ENCODE assay signal across 17 cellular contexts in the genomic region with DNA sequence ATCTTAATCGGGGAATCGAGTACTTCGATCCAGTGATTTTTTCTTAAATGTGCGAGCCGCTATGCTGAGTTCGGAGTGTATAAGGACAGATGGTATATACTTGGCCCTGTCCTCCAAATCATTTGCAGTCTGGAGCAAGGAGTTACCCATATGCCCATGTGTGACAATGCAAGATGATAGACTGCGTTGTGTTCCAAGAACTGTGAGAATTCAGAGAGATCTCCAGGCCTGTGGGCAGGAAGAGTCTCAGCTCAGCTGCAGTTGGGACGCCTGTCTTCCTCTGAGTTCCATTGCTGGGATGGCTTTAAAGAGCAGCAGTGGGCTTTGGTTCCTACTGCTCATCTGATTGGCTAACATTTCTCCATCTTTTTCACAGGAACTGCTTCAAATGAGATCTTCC.
DNase-seq lines count a peak whose midpoint lies in the region; ATAC-seq and TF ChIP-seq lines count a peak whose summit lies in the region.
"Had no signal": no experiment of that assay in that cellular context is flagged by ENCODE, and none has a peak within 500 bp of the region (broad histone marks: within the 10 kb centered on the region; RNA-seq: fewer than 3 reads in every experiment).

No MANE protein-coding gene starts in this region.

- no peak for TF ChIP-seq EP300 in esophagus muscularis mucosa (IDR thresholded peaks at IDR 0.05)

- no peak overlapping the region for H3K4me3 Mint-ChIP-seq in effector memory CD8-positive, alpha-beta T cell
- H3K4me3 Mint-ChIP-seq in Caco-2 (ENCODE audit: unreplicated experiment), result no peak overlapping the region
- H3K4me3 Mint-ChIP-seq: CD14-positive monocyte; CD8-positive, alpha-beta T cell; GM23338 had no signal

- WGBS in esophagus muscularis mucosa, result 93% methylated on average over 8 of the region's 8 CpGs

- H3K36me3 ChIP-seq in esophagus muscularis mucosa (no peaks in the 10 kb centered on the region), Caco-2 (ENCODE audit: control insufficient read depth, insufficient read depth, low read length) (no peaks in the 10 kb centered on the region)
- H3K36me3 ChIP-seq: BLaER1 had no signal

- POLR2A ChIA-PET in Caco-2 (lab: Charles Lee), result no interaction called here

- no peak overlapping the region for H3K27ac Mint-ChIP-seq in effector memory CD8-positive, alpha-beta T cell
- no peak overlapping the region for H3K27ac Mint-ChIP-seq in Caco-2 (ENCODE audit: unreplicated experiment)
- H3K27ac Mint-ChIP-seq: CD14-positive monocyte; CD8-positive, alpha-beta T cell; GM23338 had no signal

- TF ChIP-seq POLR2A in esophagus muscularis mucosa (IDR thresholded peaks at IDR 0.05; ENCODE audit: low read depth), result no peak

- H3K4me1 ChIP-seq in esophagus muscularis mucosa (no peaks in the 10 kb centered on the region), Caco-2 (no peaks in the 10 kb centered on the region)
- H3K4me1 ChIP-seq: BLaER1 had no signal

- H3K36me3 Mint-ChIP-seq in effector memory CD8-positive, alpha-beta T cell (ENCODE audit: insufficient read depth), result no peaks in the 10 kb centered on the region
- no peaks in the 10 kb centered on the region for H3K36me3 Mint-ChIP-seq in Caco-2 (ENCODE audit: insufficient read depth, unreplicated experiment)
- H3K36me3 Mint-ChIP-seq: CD14-positive monocyte; CD8-positive, alpha-beta T cell had no signal

- H3K27me3 ChIP-seq in esophagus muscularis mucosa (peaks cover 0 to 5% (median 0%) of the 10 kb centered on the region in 4 donors), Caco-2 (replicated peaks; ENCODE audit: control insufficient read depth, insufficient read depth, low read length) (no peaks in the 10 kb centered on the region)
- H3K27me3 ChIP-seq: BLaER1 had no signal

- no peak overlapping the region for H3K27ac ChIP-seq in esophagus muscularis mucosa (replicated peaks in 1 of 4)
- H3K27ac ChIP-seq: BLaER1, HL-60 had no signal

- no peaks in the 10 kb centered on the region for H3K9me3 ChIP-seq in esophagus muscularis mucosa
- H3K9me3 ChIP-seq in Caco-2, result no peaks in the 10 kb centered on the region
- H3K9me3 ChIP-seq: BLaER1 had no signal

- peaks cover 0 to 9% of the 10 kb centered on the region in 2 donors for H3K27me3 Mint-ChIP-seq in effector memory CD8-positive, alpha-beta T cell
- peaks cover 4% of the 10 kb centered on the region for H3K27me3 Mint-ChIP-seq in Caco-2 (ENCODE audit: insufficient read depth, unreplicated experiment)

- CTCF ChIA-PET in Caco-2 (lab: Charles Lee), result no interaction called here

- no peak for ATAC-seq in effector memory CD8-positive, alpha-beta T cell (replicated peaks)
- ATAC-seq: CD8-positive, alpha-beta T cell; GM23338 had no signal

- BruUV-seq in Caco-2 (replicated peaks; lab: Mats Ljungman, UMichigan), result no TSS peak

- no peak for TF ChIP-seq CTCF in esophagus muscularis mucosa (IDR thresholded peaks at IDR 0.05)
- no peak for TF ChIP-seq CTCF in Caco-2 (IDR thresholded peaks at IDR 0.05; ENCODE audit: insufficient read depth in 1 of 2, low read depth in 1 of 2, low read length in 1 of 2, severe bottlenecking in 1 of 2, unreplicated experiment in 1 of 2)

- intact Hi-C loops in esophagus muscularis mucosa (cut with DNase I), result no loop called here
- intact Hi-C loops in Caco-2 (cut with micrococcal nuclease; ENCODE audit: unreplicated experiment), result no loop called here

- DNase-seq in NCI-H524 (lab: John Stamatoyannopoulos, UW) (peak; percentile 2 to 40), esophagus muscularis mucosa (ENCODE audit: extremely low spot score) (peak; percentile 88), pons (ENCODE audit: low spot score) (peak; percentile 13), NCI-H510A (lab: John Stamatoyannopoulos, UW) (no peak), Caco-2 (no peak)
- no peak for DNase-seq in effector memory CD8-positive, alpha-beta T cell
- DNase-seq: AML-193; CD8-positive, alpha-beta T cell; DMS 273 treated with DMSO at 0.1 percent for 48 hours; DMS53; DND-41; EL; HCEC 1CT had no signal

- peaks cover 2 to 12% of the 10 kb centered on the region in 2 donors for H3K9me3 Mint-ChIP-seq in effector memory CD8-positive, alpha-beta T cell
- H3K9me3 Mint-ChIP-seq in Caco-2 (ENCODE audit: unreplicated experiment), result no peaks in the 10 kb centered on the region
- H3K9me3 Mint-ChIP-seq: CD8-positive, alpha-beta T cell; GM23338 had no signal

- H3K4me3 ChIP-seq in esophagus muscularis mucosa (no peak overlapping the region), Caco-2 (ENCODE audit: low read depth, low read length) (no peak overlapping the region)
- H3K4me3 ChIP-seq: BLaER1, GM23338 had no signal

- H3K4me1 Mint-ChIP-seq in effector memory CD8-positive, alpha-beta T cell (ENCODE audit: low read depth in 2 of 2), result no peaks in the 10 kb centered on the region
- no peaks in the 10 kb centered on the region for H3K4me1 Mint-ChIP-seq in Caco-2 (ENCODE audit: low read depth, unreplicated experiment)
- H3K4me1 Mint-ChIP-seq: CD14-positive monocyte, GM23338 had no signal

Comparison
In these comparisons a context has a peak if more than half of its experiments do, and no peak if none do; other contexts are left out.
1. DNase-seq: peak in NCI-H524 (2 of 2), esophagus muscularis mucosa (single experiment) and pons (single experiment); none in NCI-H510A (single experiment), effector memory CD8-positive, alpha-beta T cell (0 of 3) and Caco-2 (0 of 2).